In the genomic region with DNA sequence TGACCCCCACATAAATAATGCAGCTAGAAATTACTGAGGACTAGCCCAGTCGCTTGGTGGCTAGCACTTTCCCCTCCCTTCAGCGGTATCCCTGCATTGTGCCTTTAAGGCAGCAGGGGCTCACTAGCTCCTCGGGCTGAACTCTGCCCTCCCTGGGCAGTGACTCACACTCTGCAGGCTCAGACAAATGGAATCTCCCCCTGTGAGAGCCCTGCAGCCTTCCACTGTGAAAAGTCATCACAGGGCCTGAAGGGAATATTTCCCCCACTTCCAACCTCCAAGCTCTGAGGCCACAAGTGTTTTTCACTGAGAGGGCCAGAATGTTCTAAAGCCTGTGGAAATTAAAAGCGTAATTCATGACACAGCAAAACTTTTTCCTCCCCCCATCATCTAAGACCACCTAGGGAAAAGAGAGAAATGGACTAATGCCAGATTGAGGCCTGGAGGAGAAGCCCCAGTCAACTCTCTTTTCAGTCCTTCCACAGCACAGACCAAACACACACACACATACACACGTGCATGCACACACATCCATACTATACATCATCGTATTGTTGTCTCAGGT, we compare ENCODE assay signal across 8 cellular contexts.
A peak's percentile ranks its signal among the peaks of the same experiment; 100 is the strongest.
DNase-seq lines count a peak whose midpoint lies in the region; ATAC-seq, FAIRE-seq and TF ChIP-seq lines count a peak whose summit lies in the region.

No MANE protein-coding gene starts in this region.

- H3K4me1 ChIP-seq in muscle layer of colon (ENCODE audit: insufficient read depth, low read length): peaks cover 68% of the 10 kb centered on the region

- H3K36me3 ChIP-seq in muscle layer of colon (ENCODE audit: insufficient read depth, low read length): no peaks in the 10 kb centered on the region

- FAIRE-seq in frontal cortex (lab: Jason Lieb, UNC): no peak

- ATAC-seq in GM19328 (IDR thresholded peaks at IDR 0.05; ENCODE audit: unreplicated experiment): no peak
- ATAC-seq in GM18907 (IDR thresholded peaks at IDR 0.05; ENCODE audit: unreplicated experiment): no peak

- H3K27ac ChIP-seq in muscle layer of colon (ENCODE audit: low read depth, low read length): peak overlapping the region; percentile 29

- no peaks in the 10 kb centered on the region for H3K9me3 ChIP-seq in muscle layer of colon (ENCODE audit: low read length)

- TF ChIP-seq CTCF in epithelial cell of proximal tubule (conservative IDR thresholded peaks at IDR 0.05; ENCODE audit: low read depth, low read length): peak; percentile 5

- no peak overlapping the region for H3K4me3 ChIP-seq in epithelial cell of proximal tubule (ENCODE audit: low read depth, low read length)
- H3K4me3 ChIP-seq in muscle layer of colon (ENCODE audit: low read depth in 1 of 2, low read length in 2 of 2): peak overlapping the region in 1 of 2 donors; percentile 30

- H3K9ac ChIP-seq in muscle layer of colon (ENCODE audit: low read length): no peak overlapping the region

- H3K27me3 ChIP-seq in muscle layer of colon (ENCODE audit: control insufficient read depth in 1 of 2, insufficient read depth in 2 of 2, low read length in 2 of 2): no peaks in the 10 kb centered on the region

- peak; percentile 83 for DNase-seq in AG08396 (ENCODE audit: low spot score)
- DNase-seq in NCI-H226: peak; percentile 97
- peak; percentile 88 for DNase-seq in epithelial cell of proximal tubule (ENCODE audit: low read depth)
- DNase-seq in OCI-M2 (lab: John Stamatoyannopoulos, UW; ENCODE audit: unreplicated experiment): no peak
- no peak for DNase-seq in frontal cortex (ENCODE audit: low spot score in 2 of 2)

Comparison
In these comparisons a context has a peak if more than half of its experiments do, and no peak if none do; other contexts are left out.
1. DNase-seq: peak in AG08396 (single experiment), NCI-H226 (single experiment) and epithelial cell of proximal tubule (single experiment); none in OCI-M2 (single experiment) and frontal cortex (0 of 2).